In genomic region chr17:6913608-6914443, GRCh38 we compare ENCODE assay signal across 8 cellular contexts.
DNase-seq lines count a peak whose midpoint lies in the region; ATAC-seq and TF ChIP-seq lines count a peak whose summit lies in the region.

No MANE protein-coding gene starts in this region.

- ATAC-seq in stimulated activated naive CD8-positive, alpha-beta T cell treated with anti-CD3 and anti-CD28 coated beads, Interleukin-15, amount 100 ng/mL, for 72 hours, result peak; percentile 83
- no peak for ATAC-seq in HG02642 (IDR thresholded peaks at IDR 0.05; ENCODE audit: poor library complexity, unreplicated experiment)

- peak overlapping the region; percentile 85 to 94 for H3K4me3 Mint-ChIP-seq in stimulated activated naive CD8-positive, alpha-beta T cell treated with anti-CD3 and anti-CD28 coated beads, Interleukin-15, amount 100 ng/mL, for 72 hours

- H3K4me1 Mint-ChIP-seq in stimulated activated naive CD8-positive, alpha-beta T cell treated with anti-CD3 and anti-CD28 coated beads, Interleukin-15, amount 100 ng/mL, for 72 hours, result peaks cover 12% of the 10 kb centered on the region

- H3K36me3 ChIP-seq in neutrophil, result peaks cover 9% of the 10 kb centered on the region

- peak overlapping the region; percentile 53 to 62 for H3K4me3 ChIP-seq in neutrophil (ENCODE audit: low read depth in 1 of 2, low read length in 1 of 2)

- DNase-seq in AG20443 (ENCODE audit: low spot score), result peak; percentile 85
- peak; percentile 50 for DNase-seq in HK-2 (ENCODE audit: unreplicated experiment)
- peak; percentile 60 for DNase-seq in RPMI7951 (ENCODE audit: low read depth)
- DNase-seq in activated T-helper 1 cell treated with anti-CD3 and anti-CD28 coated beads, Interleukin-2, amount 50 U/mL, for 16 hours (ENCODE audit: low read depth in 1 of 2, low spot score in 1 of 2), result peak; percentile 50 to 57
- peak; percentile 43 for DNase-seq in fibroblast of the conjunctiva (ENCODE audit: low read depth)
- DNase-seq in stimulated activated naive CD8-positive, alpha-beta T cell treated with anti-CD3 and anti-CD28 coated beads, Interleukin-15, amount 100 ng/mL, for 72 hours, result peak; percentile 72 to 74

- peak; percentile 83 for TF ChIP-seq CTCF in neutrophil (IDR thresholded peaks at IDR 0.05)

- peak overlapping the region; percentile 63 for H3K27ac ChIP-seq in neutrophil

- H3K9me3 Mint-ChIP-seq in stimulated activated naive CD8-positive, alpha-beta T cell treated with anti-CD3 and anti-CD28 coated beads, Interleukin-15, amount 100 ng/mL, for 72 hours, result no peaks in the 10 kb centered on the region

- H3K4me1 ChIP-seq in neutrophil (ENCODE audit: control insufficient read depth in 1 of 2, insufficient read depth in 1 of 2, low read depth in 1 of 2, low read length in 1 of 2), result peaks cover 21 to 24% of the 10 kb centered on the region in 2 experiments

- peaks cover 20% of the 10 kb centered on the region for H3K27me3 Mint-ChIP-seq in stimulated activated naive CD8-positive, alpha-beta T cell treated with anti-CD3 and anti-CD28 coated beads, Interleukin-15, amount 100 ng/mL, for 72 hours

- no peaks in the 10 kb centered on the region for H3K27me3 ChIP-seq in neutrophil

- peak overlapping the region in 1 of 2 donors; percentile 90 for H3K27ac Mint-ChIP-seq in stimulated activated naive CD8-positive, alpha-beta T cell treated with anti-CD3 and anti-CD28 coated beads, Interleukin-15, amount 100 ng/mL, for 72 hours

- no peaks in the 10 kb centered on the region for H3K9me3 ChIP-seq in neutrophil
